ENCODE assay signal across 25 cellular contexts in the genomic region with DNA sequence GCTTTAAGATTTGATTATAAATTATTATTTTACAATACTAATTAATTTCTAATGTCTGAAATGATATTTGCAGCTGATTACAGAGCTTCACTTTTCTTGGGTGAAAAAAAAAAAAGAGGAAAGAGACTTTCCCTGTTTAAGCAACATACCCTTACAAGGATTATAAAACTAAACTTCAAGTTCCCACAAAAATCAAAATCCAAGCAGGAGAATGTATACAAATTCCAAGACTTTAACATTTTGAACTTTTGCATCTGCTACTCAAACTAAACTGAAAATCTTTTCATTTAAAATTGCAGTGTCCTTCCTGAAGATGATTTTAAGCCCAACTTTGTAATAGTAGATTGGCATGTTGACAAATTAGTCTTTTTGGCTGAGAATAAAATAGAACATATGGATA.
DNase-seq lines count a peak whose midpoint lies in the region; ATAC-seq, FAIRE-seq and TF ChIP-seq lines count a peak whose summit lies in the region.
"Had no signal": no experiment of that assay in that cellular context is flagged by ENCODE, and none has a peak within 500 bp of the region (broad histone marks: within the 10 kb centered on the region; RNA-seq: fewer than 3 reads in every experiment).

No MANE protein-coding gene starts in this region.

- DNase-seq in EH (ENCODE audit: low read depth), result peak; percentile 43
- DNase-seq in HCEC 1CT, result peak; percentile 4
- DNase-seq in chondrocyte (ENCODE audit: low spot score), result no peak
- DNase-seq in fibroblast of villous mesenchyme (ENCODE audit: low read depth), result peak; percentile 62
- DNase-seq in frontal cortex (ENCODE audit: low spot score in 2 of 2), result no peak
- DNase-seq in activated effector memory CD4-positive, alpha-beta T cell treated with Interleukin-2 at 50 U/mL for 16 hours, result no peak
- DNase-seq: ACHN; AML-193; BE2C; CD4-positive, alpha-beta T cell; CD8-positive, alpha-beta memory T cell; DMS 273 treated with DMSO at 0.1 percent for 48 hours; DMS79; GF-D8; GOT3 had no signal

- H3K27ac Mint-ChIP-seq in chondrocyte (ENCODE audit: unreplicated experiment), result peak overlapping the region; percentile 37
- H3K27ac Mint-ChIP-seq: CD14-positive monocyte; CD4-positive, alpha-beta T cell; CD8-positive, alpha-beta memory T cell had no signal

- peaks cover 5% of the 10 kb centered on the region for H3K9me3 Mint-ChIP-seq in chondrocyte (ENCODE audit: low read depth)

- TF ChIP-seq CTCF in chondrocyte (IDR thresholded peaks at IDR 0.05), result no peak
- no peak for TF ChIP-seq CTCF in fibroblast of villous mesenchyme (IDR thresholded peaks at IDR 0.05; ENCODE audit: insufficient read depth, low read depth, low read length)

- H3K4me3 ChIP-seq in fibroblast of villous mesenchyme (ENCODE audit: low read depth, low read length), result no peak overlapping the region
- H3K4me3 ChIP-seq: A549; BLaER1 treated with 17β-estradiol and CSF1 and Interleukin-3, amounts not matched to agents 10 nM and 100 nM; HAP-1 had no signal

- peaks cover 20% of the 10 kb centered on the region for H3K4me1 Mint-ChIP-seq in chondrocyte (ENCODE audit: low read depth)
- H3K4me1 Mint-ChIP-seq: CD14-positive monocyte; CD8-positive, alpha-beta memory T cell had no signal

- H3K4me3 Mint-ChIP-seq in chondrocyte (ENCODE audit: unreplicated experiment), result no peak overlapping the region
- H3K4me3 Mint-ChIP-seq: CD14-positive monocyte; CD4-positive, alpha-beta T cell had no signal

- ATAC-seq in HG03354 (IDR thresholded peaks at IDR 0.05; ENCODE audit: poor library complexity, severe bottlenecking, unreplicated experiment) (no peak), HG03095 (IDR thresholded peaks at IDR 0.05; ENCODE audit: unreplicated experiment) (no peak)
- ATAC-seq: A549 had no signal

- FAIRE-seq in frontal cortex (lab: Jason Lieb, UNC), result no peak
- FAIRE-seq: A549, D721Med, GM12891, GM18507, H54 had no signal

- no peaks in the 10 kb centered on the region for H3K27me3 Mint-ChIP-seq in chondrocyte (ENCODE audit: low read depth)
- H3K27me3 Mint-ChIP-seq: CD4-positive, alpha-beta T cell; CD8-positive, alpha-beta memory T cell had no signal

- H3K36me3 Mint-ChIP-seq in chondrocyte (ENCODE audit: low read depth), result peaks cover 2% of the 10 kb centered on the region
- H3K36me3 Mint-ChIP-seq: CD14-positive monocyte; CD8-positive, alpha-beta memory T cell had no signal

Comparison
In these comparisons a context has a peak if more than half of its experiments do, and no peak if none do; other contexts are left out.
1. DNase-seq: peak in EH (single experiment), HCEC 1CT (single experiment) and fibroblast of villous mesenchyme (single experiment); none in chondrocyte (single experiment), frontal cortex (0 of 2) and activated effector memory CD4-positive, alpha-beta T cell treated with Interleukin-2 at 50 U/mL for 16 hours (single experiment).